In genomic region chr17:39711071-39711470, GRCh38 we compare ENCODE assay signal across 11 cellular contexts. TPM values are rescaled to one million over a fixed set of nuclear protein-coding genes. Genes with fewer than 3 reads are reported as not detected.
"Had no signal": no experiment of that assay in that cellular context is flagged by ENCODE, and none has a peak within 500 bp of the region (broad histone marks: within the 10 kb centered on the region; RNA-seq: fewer than 3 reads in every experiment).

No MANE protein-coding gene starts in this region.

RNA-seq across cellular contexts. Expression of gene GRB7, which starts 26.7 kb away (rescaled TPM):
- total RNA-seq: activated CD8-positive, alpha-beta memory T cell treated with anti-CD3 and anti-CD28 coated beads for 36 hours; T-helper 17 cell had no signal

RNA-seq across cellular contexts. Expression of gene PNMT, which starts 42.8 kb away (rescaled TPM):
- total RNA-seq: activated B cell treated with CpG ODN at 0.5 μM for 24 hours; activated CD4-positive, alpha-beta memory T cell treated with anti-CD3 and anti-CD28 coated beads for 36 hours; activated CD4-positive, alpha-beta memory T cell treated with anti-CD3 and anti-CD28 coated beads, Interleukin-2, amount 10 ng/mL, durations not matched to agents 7 days and 5 days; activated CD4-positive, alpha-beta T cell treated with anti-CD3 and anti-CD28 coated beads for 36 hours; activated CD4-positive, alpha-beta T cell treated with anti-CD3 and anti-CD28 coated beads, Interleukin-2, amount 10 ng/mL, durations not matched to agents 24 days and 14 days; activated CD8-positive, alpha-beta memory T cell treated with anti-CD3 and anti-CD28 coated beads, Interleukin-2, amount 10 ng/mL, durations not matched to agents 7 days and 5 days; activated CD8-positive, alpha-beta T cell treated with anti-CD3 and anti-CD28 coated beads, Interleukin-2, amount 10 ng/mL, durations not matched to agents 7 days and 5 days; T-helper 1 cell treated with Interleukin-12 subunit alpha and Interleukin-12 subunit beta and Interleukin-4 antibody, amounts not matched to agents 30 ng/mL and 1 ng/mL, for 36 hours; T-helper 17 cell; T-helper 2 cell treated with Interferon-gamma antibody and Interleukin-4, amounts not matched to agents 100 ng/mL and 5 ng/mL, for 36 hours had no signal
